Comparison of ENCODE assay signal across 8 cellular contexts in the genomic region with DNA sequence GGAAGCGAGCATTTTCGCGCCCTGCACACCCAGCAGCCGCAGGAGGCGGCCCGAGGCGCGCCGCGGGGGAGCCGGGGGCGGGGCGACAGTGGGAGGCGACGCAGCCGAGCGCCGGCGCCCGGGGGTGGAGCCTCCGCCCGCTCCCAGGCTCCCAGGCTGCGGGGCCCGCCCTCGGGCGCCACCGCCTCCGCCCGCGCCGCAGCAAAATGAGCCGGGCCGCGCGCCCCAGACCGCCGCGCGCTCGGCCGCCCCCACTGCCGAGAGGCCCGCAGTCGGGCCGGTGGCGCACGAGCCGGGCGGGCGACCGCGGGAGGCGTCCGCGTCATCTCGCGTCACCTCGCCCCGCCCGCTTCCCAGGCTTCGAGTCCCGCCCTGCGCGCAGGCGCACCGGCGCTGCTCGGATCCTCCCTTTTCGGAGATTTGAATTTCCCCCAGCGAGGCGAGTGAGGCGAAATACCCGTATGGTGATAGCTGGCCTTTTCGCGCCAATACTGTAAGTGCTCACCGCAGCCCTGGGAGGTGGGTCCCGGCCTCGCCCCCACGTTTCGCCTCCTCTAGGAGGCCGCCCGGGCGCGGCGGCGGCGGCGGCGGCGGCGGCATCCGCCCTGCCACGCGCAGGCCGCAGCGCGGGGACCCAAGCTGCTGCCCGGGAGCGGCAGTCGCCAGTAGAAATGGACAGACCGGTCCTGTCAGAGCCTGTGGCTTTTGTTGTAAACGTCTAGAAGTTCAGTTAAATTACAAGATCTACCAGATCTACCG. TPM values are rescaled to one million over a fixed set of nuclear protein-coding genes. Genes with fewer than 3 reads are reported as not detected.
DNase-seq lines count a peak whose midpoint lies in the region; ATAC-seq lines count a peak whose summit lies in the region.

Gene TMEM187, plus strand, starts transcription at position 387 of the 759 bp plus-strand sequence. CDS start 9,309 bp downstream, outside the sequence.

- peak; percentile 90 for DNase-seq in COLO829 (ENCODE audit: low spot score)
- DNase-seq in HT1080 (ENCODE audit: low read depth), result peak; percentile 88
- DNase-seq in NK-92 (lab: John Stamatoyannopoulos, UW; ENCODE audit: unreplicated experiment), result peak; percentile 39
- peak; percentile 95 for DNase-seq in activated CD8-positive, alpha-beta memory T cell treated with anti-CD3 and anti-CD28 coated beads for 24 hours
- DNase-seq in effector CD8-positive, alpha-beta T cell (lab: John Stamatoyannopoulos, UW), result peak; percentile 74
- peak; percentile 82 to 86 for DNase-seq in memory B cell (ENCODE audit: low spot score in 2 of 2)
- peak; percentile 75 for DNase-seq in stimulated activated CD8-positive, alpha-beta memory T cell treated with anti-CD3 and anti-CD28 coated beads, Interleukin-12 subunit alpha, Interleukin-12 subunit beta, amount 100 ng/mL, for 1 hour (ENCODE audit: low read depth)

- peaks cover 20% of the 10 kb centered on the region for H3K4me1 Mint-ChIP-seq in memory B cell

- peaks cover 2% of the 10 kb centered on the region for H3K36me3 Mint-ChIP-seq in memory B cell

- H3K9me3 Mint-ChIP-seq in memory B cell, result no peaks in the 10 kb centered on the region

- H3K27me3 Mint-ChIP-seq in memory B cell, result no peaks in the 10 kb centered on the region

- H3K27ac Mint-ChIP-seq in memory B cell, result peak within 1 kb of the TSS; percentile 97

- ATAC-seq in GM21381 (IDR thresholded peaks at IDR 0.05; ENCODE audit: unreplicated experiment) (peak; percentile 50), memory B cell (ENCODE audit: low read depth) (peak; percentile 51)

- peak within 1 kb of the TSS; percentile 100 for H3K4me3 Mint-ChIP-seq in memory B cell

RNA-seq across cellular contexts. Expression of gene TMEM187, which starts in this region (rescaled TPM):
- 4.8 and 11.6 TPM in 2 replicates for total RNA-seq in HT1080 (2014; rRNA removed; shearing (Covaris generic))
- 5.1 and 5.8 TPM in 2 replicates for polyA plus RNA-seq in HT1080 (2015; cell fraction: cytosol; rRNA removed)
- 8.4 and 9.4 TPM in 2 replicates for polyA plus RNA-seq in HT1080 (2015; cell fraction: nucleus; rRNA removed)

Comparison
In these comparisons a context has a peak if more than half of its experiments do, and no peak if none do; other contexts are left out.
1. Peak in every context shown above with its lines: DNase-seq and ATAC-seq.
2. DNase-seq: peak in every context shown above with its lines; median percentile 95 in activated CD8-positive, alpha-beta memory T cell treated with anti-CD3 and anti-CD28 coated beads for 24 hours; 90 in COLO829; 88 in HT1080; 84 in memory B cell; 75 in stimulated activated CD8-positive, alpha-beta memory T cell treated with anti-CD3 and anti-CD28 coated beads, Interleukin-12 subunit alpha, Interleukin-12 subunit beta, amount 100 ng/mL, for 1 hour; 74 in effector CD8-positive, alpha-beta T cell; 39 in NK-92.